ENCODE assay signal across 9 cellular contexts in the genomic region with DNA sequence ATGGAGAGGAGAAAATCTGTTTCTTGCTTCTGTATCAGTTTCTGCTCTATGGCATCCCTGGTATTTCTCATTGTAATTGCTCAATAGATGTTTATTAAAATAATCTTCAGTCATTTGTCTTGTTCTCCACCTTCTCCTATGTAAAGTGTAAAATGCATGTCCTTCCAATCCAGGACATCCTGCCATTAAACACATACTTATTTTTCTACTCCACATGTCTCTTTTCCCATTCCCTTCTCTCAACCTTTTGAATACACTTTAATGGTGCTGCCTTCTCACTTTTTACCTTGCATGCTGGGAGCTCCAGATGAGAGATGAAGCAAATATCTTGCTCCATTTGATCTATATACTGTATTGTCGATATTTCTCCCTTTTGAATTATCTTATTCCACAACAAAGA. TPM values are rescaled to one million over a fixed set of nuclear protein-coding genes. Genes with fewer than 3 reads are reported as not detected.
"Had no signal": no experiment of that assay in that cellular context is flagged by ENCODE, and none has a peak within 500 bp of the region (broad histone marks: within the 10 kb centered on the region; RNA-seq: fewer than 3 reads in every experiment).

No MANE protein-coding gene starts in this region.

- ATAC-seq: K562 had no signal

- H3K4me3 ChIP-seq: K562 had no signal

- DNase-seq: KBM-7, KG1 had no signal

- FAIRE-seq: HTR-8/SVneo, K562 had no signal

- H3K9ac ChIP-seq: KMS-11 had no signal

- H3K27ac ChIP-seq: HL-60, KMS-11 had no signal

- H3K4me2 ChIP-seq: KMS-11 had no signal

RNA-seq across cellular contexts. Expression of a gene that starts 49.7 kb away (rescaled TPM):
- total RNA-seq: HT-29, HT1080, K562 had no signal
- polyA plus RNA-seq: IgD-negative memory B cell, K562 had no signal
